In genomic region chr1:119489201-119489600, GRCh38 we compare ENCODE assay signal across 21 cellular contexts. TPM values are rescaled to one million over a fixed set of nuclear protein-coding genes. Genes with fewer than 3 reads are reported as not detected.
DNase-seq lines count a peak whose midpoint lies in the region; ATAC-seq lines count a peak whose summit lies in the region.
"Had no signal": no experiment of that assay in that cellular context is flagged by ENCODE, and none has a peak within 500 bp of the region (broad histone marks: within the 10 kb centered on the region; RNA-seq: fewer than 3 reads in every experiment).

No MANE protein-coding gene starts in this region.

- H3K4me3 ChIP-seq in mesodermal cell (ENCODE audit: extremely low read depth, insufficient read depth, low read length, poor library complexity, severe bottlenecking): no peak overlapping the region
- H3K4me3 ChIP-seq: GM12878, GM23338 had no signal

- no peaks in the 10 kb centered on the region for H3K9me3 ChIP-seq in mesodermal cell (ENCODE audit: control insufficient read depth, low read length)

- WGBS in mesodermal cell (ENCODE audit: insufficient coverage in 2 of 2), 2 experiments: 54 to 84% methylated on average over 2 of the region's 2 CpGs

- intact Hi-C loops in left cardiac atrium (cut with DNase I): no loop called here
- intact Hi-C loops in Right ventricle myocardium superior (cut with DNase I): no loop called here

- no peaks in the 10 kb centered on the region for H3K36me3 ChIP-seq in mesodermal cell (ENCODE audit: control insufficient read depth, insufficient read depth, low read length)

- ATAC-seq in left cardiac atrium: peak; percentile 23 to 30
- no peak for ATAC-seq in Right ventricle myocardium superior (ENCODE audit: poor library complexity)
- ATAC-seq in GM18519 (IDR thresholded peaks at IDR 0.05; ENCODE audit: low FRiP score, unreplicated experiment): no peak
- no peak for ATAC-seq in HG03175 (IDR thresholded peaks at IDR 0.05; ENCODE audit: unreplicated experiment)
- ATAC-seq: GM12878, GM23338, HCT116 had no signal

- H3K27ac ChIP-seq in mesodermal cell (ENCODE audit: low read depth, low read length, severe bottlenecking): peak overlapping the region; percentile 63

- DNase-seq in left cardiac atrium (no peak), Right ventricle myocardium superior (no peak), NCI-H226 (peak; percentile 60), KG1 (lab: John Stamatoyannopoulos, UW) (no peak)
- DNase-seq: C1 segment of cervical spinal cord; CD4-positive, alpha-beta memory T cell; COR-L47; DMS153; DND-41; GDM1; H9 had no signal

- peaks cover 10% of the 10 kb centered on the region for H3K4me1 ChIP-seq in mesodermal cell (ENCODE audit: control insufficient read depth, insufficient read depth, low read length, poor library complexity, severe bottlenecking)

RNA-seq across cellular contexts. Expression of gene HSD3B1, which starts 17.8 kb away (rescaled TPM):
- total RNA-seq in left cardiac atrium (not detected), Right ventricle myocardium superior (not detected)
- not detected for polyA plus RNA-seq in mesodermal cell (2013, experiment 1 of 2)
- polyA plus RNA-seq in mesodermal cell (2013, experiment 2 of 2): not detected
- total RNA-seq: A172; A673; CD4-positive, alpha-beta memory T cell; GM12878; GM23338; H4; H9 had no signal
- polyA plus RNA-seq: BJ; CD4-positive, alpha-beta memory T cell; GM12878; GM23338 had no signal

Comparison
In these comparisons a context has a peak if more than half of its experiments do, and no peak if none do; other contexts are left out.
1. ATAC-seq: peak in left cardiac atrium (2 of 2); none in Right ventricle myocardium superior (single experiment), GM18519 (single experiment) and HG03175 (single experiment).